Comparison of ENCODE assay signal across 16 cellular contexts in genomic region chr7:132381742-132382472, GRCh38.
DNase-seq lines count a peak whose midpoint lies in the region; ATAC-seq and TF ChIP-seq lines count a peak whose summit lies in the region.
"Had no signal": no experiment of that assay in that cellular context is flagged by ENCODE, and none has a peak within 500 bp of the region (broad histone marks: within the 10 kb centered on the region; RNA-seq: fewer than 3 reads in every experiment).

No MANE protein-coding gene starts in this region.

- TF ChIP-seq CTCF in astrocyte of the spinal cord (IDR thresholded peaks at IDR 0.05; ENCODE audit: low read depth, low read length): no peak
- TF ChIP-seq CTCF in activated CD8-positive, alpha-beta T cell treated with anti-CD3 and anti-CD28 coated beads for 36 hours (IDR thresholded peaks at IDR 0.05): no peak

- H4K8ac ChIP-seq in mesendoderm (ENCODE audit: low read depth, low read length): peak overlapping the region; percentile 59

- H3K4me1 Mint-ChIP-seq in activated CD8-positive, alpha-beta T cell treated with anti-CD3 and anti-CD28 coated beads for 36 hours (ENCODE audit: low read depth): no peaks in the 10 kb centered on the region
- H3K4me1 Mint-ChIP-seq in naive thymus-derived CD8-positive, alpha-beta T cell: peaks cover 0 to 2% (median 0%) of the 10 kb centered on the region in 4 donors
- H3K4me1 Mint-ChIP-seq: activated naive CD8-positive, alpha-beta T cell treated with anti-CD3 and anti-CD28 coated beads, Interleukin-2, amount 50 U/mL, for 24 hours had no signal

- H3K4me3 Mint-ChIP-seq in activated CD8-positive, alpha-beta T cell treated with anti-CD3 and anti-CD28 coated beads for 36 hours: no peak overlapping the region
- no peak overlapping the region for H3K4me3 Mint-ChIP-seq in naive thymus-derived CD8-positive, alpha-beta T cell
- H3K4me3 Mint-ChIP-seq: activated naive CD8-positive, alpha-beta T cell treated with anti-CD3 and anti-CD28 coated beads, Interleukin-2, amount 50 U/mL, for 24 hours; HFFc6 had no signal

- no peaks in the 10 kb centered on the region for H3K36me3 ChIP-seq in mesendoderm (ENCODE audit: control insufficient read depth, insufficient read depth, low read length)
- H3K36me3 ChIP-seq: prostate gland had no signal

- H3K4me2 ChIP-seq in mesendoderm (ENCODE audit: low read length): no peak overlapping the region

- no CpG with 5 or more reads among the region's 9 CpGs for WGBS in mesendoderm (ENCODE audit: extremely low coverage, insufficient coverage, low lambda C conversion rate)

- no peaks in the 10 kb centered on the region for H3K79me1 ChIP-seq in mesendoderm (ENCODE audit: low read length)

- CTCF ChIA-PET in activated CD8-positive, alpha-beta T cell treated with anti-CD3 and anti-CD28 coated beads for 36 hours (lab: Charles Lee): no interaction called here

- H3K56ac ChIP-seq in mesendoderm (ENCODE audit: low read length): peak overlapping the region; percentile 1

- intact Hi-C loops in activated CD8-positive, alpha-beta T cell treated with anti-CD3 and anti-CD28 coated beads for 36 hours (cut with micrococcal nuclease): no loop called here

- peak overlapping the region; percentile 4 for H3K27ac ChIP-seq in mesendoderm (ENCODE audit: low read depth, low read length)
- H3K27ac ChIP-seq: coronary artery, prostate gland had no signal

- no peak overlapping the region for H2AK5ac ChIP-seq in mesendoderm (ENCODE audit: low read length)

- peaks cover 12% of the 10 kb centered on the region for H3K27me3 Mint-ChIP-seq in activated CD8-positive, alpha-beta T cell treated with anti-CD3 and anti-CD28 coated beads for 36 hours
- peaks cover 0 to 8% (median 3%) of the 10 kb centered on the region in 5 donors for H3K27me3 Mint-ChIP-seq in naive thymus-derived CD8-positive, alpha-beta T cell

- no peak overlapping the region for H3K4ac ChIP-seq in mesendoderm (ENCODE audit: low read depth, low read length)

- ATAC-seq in activated CD8-positive, alpha-beta T cell treated with anti-CD3 and anti-CD28 coated beads for 36 hours: no peak
- no peak for ATAC-seq in naive thymus-derived CD8-positive, alpha-beta T cell
- ATAC-seq: activated naive CD8-positive, alpha-beta T cell treated with anti-CD3 and anti-CD28 coated beads, Interleukin-2, amount 50 U/mL, for 24 hours had no signal

- no peak overlapping the region for H4K5ac ChIP-seq in mesendoderm (ENCODE audit: low read length)

- H3K4me3 ChIP-seq in astrocyte of the spinal cord (ENCODE audit: low read depth, low read length) (no peak overlapping the region), mesendoderm (ENCODE audit: low read length) (no peak overlapping the region)
- H3K4me3 ChIP-seq: coronary artery, prostate gland had no signal

- DNase-seq in COLO668 (lab: John Stamatoyannopoulos, UW; ENCODE audit: unreplicated experiment) (peak; percentile 67), NCI-H2029 (lab: John Stamatoyannopoulos, UW) (peak; percentile 74), astrocyte of the spinal cord (ENCODE audit: low read depth, low spot score) (peak; percentile 25), mesendoderm (peak; percentile 50), NCI-H526 (lab: John Stamatoyannopoulos, UW) (no peak)
- no peak for DNase-seq in activated CD8-positive, alpha-beta T cell treated with anti-CD3 and anti-CD28 coated beads for 36 hours
- no peak for DNase-seq in naive thymus-derived CD8-positive, alpha-beta T cell
- no peak for DNase-seq in central memory CD4-positive, alpha-beta T cell
- DNase-seq: activated naive CD8-positive, alpha-beta T cell treated with anti-CD3 and anti-CD28 coated beads, Interleukin-2, amount 50 U/mL, for 24 hours; activated T-cell treated with anti-CD3 and anti-CD28 coated beads, Interleukin-2, amount 50 U/mL, for 1 hour; HFFc6; IMR-90; NCI-H1105 treated with DMSO at 0.1 percent for 48 hours; stimulated activated CD4-positive, alpha-beta T cell treated with anti-CD3 and anti-CD28 coated beads, Interleukin-2, amount 100 ng/mL, for 24 hours had no signal

- no peak overlapping the region for H3K23ac ChIP-seq in mesendoderm (ENCODE audit: low read length)

- no peaks in the 10 kb centered on the region for H3K27me3 ChIP-seq in mesendoderm (ENCODE audit: insufficient read depth, low read length, poor library complexity)

- H2BK15ac ChIP-seq in mesendoderm (replicated peaks; ENCODE audit: low read depth): no peak overlapping the region

- in situ Hi-C loops in astrocyte of the spinal cord (cut with HindIII; ENCODE audit: low sequenced_read_pairs): no loop called here

- H2BK5ac ChIP-seq in mesendoderm (ENCODE audit: low read length): no peak overlapping the region

- H3K4me1 ChIP-seq in mesendoderm (ENCODE audit: control insufficient read depth, low read depth, low read length): peaks cover 15% of the 10 kb centered on the region
- H3K4me1 ChIP-seq: prostate gland had no signal

- H3K79me2 ChIP-seq in mesendoderm (ENCODE audit: control insufficient read depth, insufficient read depth, low read length): no peaks in the 10 kb centered on the region

- H3K36me3 Mint-ChIP-seq in activated CD8-positive, alpha-beta T cell treated with anti-CD3 and anti-CD28 coated beads for 36 hours (ENCODE audit: low read depth): no peaks in the 10 kb centered on the region
- H3K36me3 Mint-ChIP-seq in naive thymus-derived CD8-positive, alpha-beta T cell: no peaks in the 10 kb centered on the region

- POLR2A ChIA-PET in activated CD8-positive, alpha-beta T cell treated with anti-CD3 and anti-CD28 coated beads for 36 hours (lab: Charles Lee): no interaction called here
- POLR2A ChIA-PET in naive thymus-derived CD8-positive, alpha-beta T cell (lab: Charles Lee): no interaction called here

- peak overlapping the region; percentile 35 for H2BK120ac ChIP-seq in mesendoderm (ENCODE audit: low read depth, low read length)

- H3K9me3 Mint-ChIP-seq in activated CD8-positive, alpha-beta T cell treated with anti-CD3 and anti-CD28 coated beads for 36 hours: no peaks in the 10 kb centered on the region
- no peaks in the 10 kb centered on the region for H3K9me3 Mint-ChIP-seq in naive thymus-derived CD8-positive, alpha-beta T cell
- H3K9me3 Mint-ChIP-seq: activated naive CD8-positive, alpha-beta T cell treated with anti-CD3 and anti-CD28 coated beads, Interleukin-2, amount 50 U/mL, for 24 hours; HFFc6 had no signal

- no peak overlapping the region for H3K9ac ChIP-seq in mesendoderm (ENCODE audit: low read length)

- H3K27ac Mint-ChIP-seq in activated CD8-positive, alpha-beta T cell treated with anti-CD3 and anti-CD28 coated beads for 36 hours: no peak overlapping the region
- peak overlapping the region in 1 of 10 donors; percentile 3 for H3K27ac Mint-ChIP-seq in naive thymus-derived CD8-positive, alpha-beta T cell
- H3K27ac Mint-ChIP-seq: activated naive CD8-positive, alpha-beta T cell treated with anti-CD3 and anti-CD28 coated beads, Interleukin-2, amount 50 U/mL, for 24 hours; HFFc6 had no signal

- no peak overlapping the region for H3K18ac ChIP-seq in mesendoderm (ENCODE audit: low read length)

Comparison
In these comparisons a context has a peak if more than half of its experiments do, and no peak if none do; other contexts are left out.
1. DNase-seq: peak in COLO668 (single experiment), NCI-H2029 (single experiment), astrocyte of the spinal cord (single experiment) and mesendoderm (single experiment); none in activated CD8-positive, alpha-beta T cell treated with anti-CD3 and anti-CD28 coated beads for 36 hours (single experiment), naive thymus-derived CD8-positive, alpha-beta T cell (0 of 10), NCI-H526 (0 of 2) and central memory CD4-positive, alpha-beta T cell (single experiment).